Comparison of ENCODE assay signal across 10 cellular contexts in the genomic region with DNA sequence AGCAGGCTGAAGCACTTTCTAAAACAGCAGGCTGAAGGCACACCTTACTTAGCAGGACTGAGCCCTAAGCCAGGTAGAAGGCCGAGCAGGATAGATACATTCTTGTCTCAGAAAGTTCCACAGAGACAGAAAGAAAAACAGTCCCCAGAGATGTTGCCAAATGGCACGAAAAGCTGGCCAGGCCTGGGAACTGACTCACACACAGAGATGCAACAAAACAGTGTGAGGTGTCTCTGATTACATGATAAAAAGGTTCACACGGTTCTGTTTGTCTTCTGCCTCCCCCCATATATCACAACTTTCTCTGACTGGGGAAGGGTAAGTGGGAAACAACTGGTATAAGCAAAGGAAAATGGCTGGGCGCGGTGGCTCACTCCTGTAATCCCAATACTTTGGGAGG. TPM values are rescaled to one million over a fixed set of nuclear protein-coding genes. Genes with fewer than 3 reads are reported as not detected.
DNase-seq lines count a peak whose midpoint lies in the region; TF ChIP-seq lines count a peak whose summit lies in the region.
"Had no signal": no experiment of that assay in that cellular context is flagged by ENCODE, and none has a peak within 500 bp of the region (broad histone marks: within the 10 kb centered on the region; RNA-seq: fewer than 3 reads in every experiment).

No MANE protein-coding gene starts in this region.

- H3K9me3 ChIP-seq in ascending aorta, result no peaks in the 10 kb centered on the region
- no peaks in the 10 kb centered on the region for H3K9me3 ChIP-seq in stomach smooth muscle (ENCODE audit: control insufficient read depth in 2 of 2, low read length in 2 of 2)
- H3K9me3 ChIP-seq: ovary had no signal

- peak overlapping the region; percentile 51 for H3K4me3 Mint-ChIP-seq in activated CD4-positive, alpha-beta T cell treated with anti-CD3 and anti-CD28 coated beads, Interleukin-2, amount 10 ng/mL, durations not matched to agents 24 days and 14 days

- H3K27me3 ChIP-seq in ascending aorta (no peaks in the 10 kb centered on the region), layer of hippocampus (ENCODE audit: control insufficient read depth, insufficient read depth, low read length) (no peaks in the 10 kb centered on the region), stomach smooth muscle (ENCODE audit: control insufficient read depth in 1 of 2, insufficient read depth in 2 of 2, low read length in 2 of 2) (no peaks in the 10 kb centered on the region)
- H3K27me3 ChIP-seq: ovary had no signal

- no peak for DNase-seq in activated CD4-positive, alpha-beta T cell treated with anti-CD3 and anti-CD28 coated beads, Interleukin-2, amount 10 ng/mL, durations not matched to agents 24 days and 14 days
- no peak for DNase-seq in activated CD4-positive, alpha-beta T cell treated with anti-CD3 and anti-CD28 coated beads, Interleukin-2, amount 50 U/mL, for 4 hours
- DNase-seq in ascending aorta (ENCODE audit: low spot score in 2 of 2) (no peak), NCI-H446 (lab: John Stamatoyannopoulos, UW) (no peak), NCI-H446 treated with DMSO at 0.1 percent for 48 hours (lab: John Stamatoyannopoulos, UW) (no peak)
- no peak for DNase-seq in stimulated activated CD4-positive, alpha-beta T cell treated with anti-CD3 and anti-CD28 coated beads, Interleukin-15, amount 100 ng/mL, for 24 hours
- DNase-seq: NCI-H1694 treated with DMSO at 0.1 percent for 48 hours had no signal

- H3K36me3 Mint-ChIP-seq in activated CD4-positive, alpha-beta T cell treated with anti-CD3 and anti-CD28 coated beads, Interleukin-2, amount 10 ng/mL, durations not matched to agents 24 days and 14 days (ENCODE audit: low read depth), result peaks cover 16% of the 10 kb centered on the region

- H3K27me3 Mint-ChIP-seq in activated CD4-positive, alpha-beta T cell treated with anti-CD3 and anti-CD28 coated beads, Interleukin-2, amount 10 ng/mL, durations not matched to agents 24 days and 14 days, result no peaks in the 10 kb centered on the region

- H3K4me3 ChIP-seq in ascending aorta (peak overlapping the region; percentile 56 to 87), stomach smooth muscle (ENCODE audit: low read length in 2 of 2) (peak overlapping the region; percentile 40 to 49)

- H3K27ac Mint-ChIP-seq in activated CD4-positive, alpha-beta T cell treated with anti-CD3 and anti-CD28 coated beads, Interleukin-2, amount 10 ng/mL, durations not matched to agents 24 days and 14 days, result no peak overlapping the region

- intact Hi-C loops in activated CD4-positive, alpha-beta T cell treated with anti-CD3 and anti-CD28 coated beads, Interleukin-2, amount 10 ng/mL, durations not matched to agents 24 days and 14 days (cut with micrococcal nuclease), result no loop called here
- intact Hi-C loops in ascending aorta (cut with DNase I), result no loop called here

- no peak for TF ChIP-seq CTCF in ascending aorta (IDR thresholded peaks at IDR 0.05)

- peaks cover 27% of the 10 kb centered on the region for H3K4me1 Mint-ChIP-seq in activated CD4-positive, alpha-beta T cell treated with anti-CD3 and anti-CD28 coated beads, Interleukin-2, amount 10 ng/mL, durations not matched to agents 24 days and 14 days

- H3K4me1 ChIP-seq in ascending aorta (peaks cover 3 to 23% of the 10 kb centered on the region in 2 donors), stomach smooth muscle (ENCODE audit: control insufficient read depth, insufficient read depth, low read length) (peaks cover 54% of the 10 kb centered on the region)

- H3K36me3 ChIP-seq in ascending aorta (peaks cover 37 to 38% of the 10 kb centered on the region in 2 donors), stomach smooth muscle (ENCODE audit: control insufficient read depth in 2 of 2, insufficient read depth in 2 of 2, low read length in 2 of 2) (peaks cover 22 to 26% of the 10 kb centered on the region in 2 donors)
- H3K36me3 ChIP-seq: ovary had no signal

- H3K9ac ChIP-seq in stomach smooth muscle (ENCODE audit: low read length in 2 of 2), result peak overlapping the region; percentile 36 to 57

- H3K27ac ChIP-seq in ascending aorta (peak overlapping the region; percentile 95 to 97), layer of hippocampus (ENCODE audit: low read depth, low read length) (peak overlapping the region; percentile 18), stomach smooth muscle (ENCODE audit: low read length) (peak overlapping the region; percentile 97)

- H3K9me3 Mint-ChIP-seq in activated CD4-positive, alpha-beta T cell treated with anti-CD3 and anti-CD28 coated beads, Interleukin-2, amount 10 ng/mL, durations not matched to agents 24 days and 14 days, result no peaks in the 10 kb centered on the region

RNA-seq across cellular contexts. Expression of gene WBP2, which starts 1.7 kb away (rescaled TPM):
- total RNA-seq in activated CD4-positive, alpha-beta T cell treated with anti-CD3 and anti-CD28 coated beads, Interleukin-2, amount 10 ng/mL, durations not matched to agents 24 days and 14 days, result 68.9 and 70.0 TPM in 2 replicates
- 50.7 TPM for total RNA-seq in ascending aorta

RNA-seq across cellular contexts. Expression of gene UNC13D, which starts 9.2 kb away (rescaled TPM):
- 158 and 161 TPM in 2 replicates for total RNA-seq in activated CD4-positive, alpha-beta T cell treated with anti-CD3 and anti-CD28 coated beads, Interleukin-2, amount 10 ng/mL, durations not matched to agents 24 days and 14 days
- 33.1 TPM for total RNA-seq in ascending aorta

RNA-seq across cellular contexts. Expression of gene TRIM47, which starts 25.0 kb away (rescaled TPM):
- total RNA-seq in activated CD4-positive, alpha-beta T cell treated with anti-CD3 and anti-CD28 coated beads, Interleukin-2, amount 10 ng/mL, durations not matched to agents 24 days and 14 days, result 25.2 and 33.2 TPM in 2 replicates
- total RNA-seq in ascending aorta, result 132 TPM

RNA-seq across cellular contexts. Expression of gene TRIM65, which starts 43.3 kb away (rescaled TPM):
- total RNA-seq in activated CD4-positive, alpha-beta T cell treated with anti-CD3 and anti-CD28 coated beads, Interleukin-2, amount 10 ng/mL, durations not matched to agents 24 days and 14 days, result 47.6 and 48.1 TPM in 2 replicates
- total RNA-seq in ascending aorta, result 43.3 TPM

RNA-seq across cellular contexts. Expression of gene MRPL38, which starts 51.3 kb away (rescaled TPM):
- 151 and 157 TPM in 2 replicates for total RNA-seq in activated CD4-positive, alpha-beta T cell treated with anti-CD3 and anti-CD28 coated beads, Interleukin-2, amount 10 ng/mL, durations not matched to agents 24 days and 14 days
- total RNA-seq in ascending aorta, result 31.9 TPM

Comparison
In these comparisons a context has a peak if more than half of its experiments do, and no peak if none do; other contexts are left out.
1. H3K27ac ChIP-seq: peak in every context shown above with its lines; median percentile 97 in stomach smooth muscle; 96 in ascending aorta; 18 in layer of hippocampus.